Comparison of ENCODE assay signal across 9 cellular contexts in the genomic region with DNA sequence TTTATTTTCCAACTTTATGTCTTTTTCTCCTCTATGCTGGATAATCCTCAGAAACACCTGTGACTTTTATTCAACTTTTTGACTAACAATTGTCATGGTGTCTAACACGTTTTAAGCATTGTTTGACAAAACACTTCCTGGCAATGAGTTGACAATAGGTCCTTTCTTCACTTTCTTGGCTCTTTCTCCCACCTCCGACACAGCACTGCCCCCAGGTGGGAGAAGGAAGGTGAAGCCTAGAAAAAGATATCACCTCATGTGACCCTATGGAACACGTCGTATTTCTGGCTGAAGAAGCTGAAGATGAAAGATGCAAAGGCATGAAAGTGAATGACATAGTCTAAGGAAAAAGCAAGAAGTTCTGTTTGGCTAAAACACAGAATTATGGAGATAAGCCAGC.
DNase-seq lines count a peak whose midpoint lies in the region; ATAC-seq, FAIRE-seq and TF ChIP-seq lines count a peak whose summit lies in the region.
"Had no signal": no experiment of that assay in that cellular context is flagged by ENCODE, and none has a peak within 500 bp of the region (broad histone marks: within the 10 kb centered on the region; RNA-seq: fewer than 3 reads in every experiment).

No MANE protein-coding gene starts in this region.

- H2AFZ ChIP-seq in SU-DHL-6 (ENCODE audit: low read depth, low read length, severe bottlenecking) (no peak overlapping the region), keratinocyte (ENCODE audit: control insufficient read depth, low read length) (no peak overlapping the region)

- H4K20me1 ChIP-seq in DOHH2 (ENCODE audit: control insufficient read depth, insufficient read depth, low read depth, low read length) = no peaks in the 10 kb centered on the region
- H4K20me1 ChIP-seq in SU-DHL-6 (ENCODE audit: low read depth, low read length) = no peaks in the 10 kb centered on the region
- no peaks in the 10 kb centered on the region for H4K20me1 ChIP-seq in keratinocyte (ENCODE audit: control insufficient read depth, extremely low read depth, insufficient read depth, low read length)

- peak; percentile 96 for FAIRE-seq in keratinocyte (lab: Jason Lieb, UNC)

- TF ChIP-seq CTCF in DOHH2 (IDR thresholded peaks at IDR 0.05; ENCODE audit: low read depth, low read length, poor library complexity, severe bottlenecking) (peak; percentile 49), SU-DHL-6 (IDR thresholded peaks at IDR 0.05; ENCODE audit: insufficient read depth, low read length, poor library complexity, severe bottlenecking) (peak; percentile 22), keratinocyte (optimal IDR thresholded peaks at IDR 0.05 in 1 of 3, IDR thresholded peaks at IDR 0.05 in 1 of 3, conservative IDR thresholded peaks at IDR 0.05 in 1 of 3; ENCODE audit: extremely low read depth in 1 of 3, insufficient read depth in 2 of 3, low read length in 3 of 3) (peak; percentile 65 to 76 (median 74))

- H3K9me1 ChIP-seq in keratinocyte (ENCODE audit: control insufficient read depth, extremely low read depth, insufficient read depth, low read length) = no peaks in the 10 kb centered on the region

- ATAC-seq in HG03432 (IDR thresholded peaks at IDR 0.05; ENCODE audit: unreplicated experiment) (peak; percentile 77), HG03175 (IDR thresholded peaks at IDR 0.05; ENCODE audit: unreplicated experiment) (no peak), HG03457 (IDR thresholded peaks at IDR 0.05; ENCODE audit: unreplicated experiment) (no peak)

- H3K27me3 ChIP-seq in DOHH2 (ENCODE audit: control insufficient read depth, low read length) (no peaks in the 10 kb centered on the region), SU-DHL-6 (ENCODE audit: low read length) (no peaks in the 10 kb centered on the region), keratinocyte (ENCODE audit: control insufficient read depth, extremely low read depth, insufficient read depth, low read length) (no peaks in the 10 kb centered on the region)

- H3K4me1 ChIP-seq in DOHH2 (ENCODE audit: control insufficient read depth, low read length) = no peaks in the 10 kb centered on the region
- H3K4me1 ChIP-seq in keratinocyte (ENCODE audit: control insufficient read depth, extremely low read depth, insufficient read depth, low read length) = no peaks in the 10 kb centered on the region

- H3K9me2 ChIP-seq in DOHH2 (replicated peaks; ENCODE audit: control insufficient read depth, low read length) (no peaks in the 10 kb centered on the region), SU-DHL-6 (replicated peaks; ENCODE audit: insufficient read depth, low read length) (no peaks in the 10 kb centered on the region)

- no peak overlapping the region for H3K27ac ChIP-seq in DOHH2 (ENCODE audit: low read depth, low read length)
- no peak overlapping the region for H3K27ac ChIP-seq in SU-DHL-6 (ENCODE audit: low read depth, low read length)
- no peak overlapping the region for H3K27ac ChIP-seq in keratinocyte (ENCODE audit: control insufficient read depth, insufficient read depth, low read length)
- H3K27ac ChIP-seq: thoracic aorta had no signal

- H3K4me2 ChIP-seq in DOHH2 (ENCODE audit: low read length) = no peak overlapping the region
- H3K4me2 ChIP-seq in SU-DHL-6 (ENCODE audit: low read depth, low read length, poor library complexity, severe bottlenecking) = no peak overlapping the region
- H3K4me2 ChIP-seq in keratinocyte (ENCODE audit: control insufficient read depth, extremely low read depth, insufficient read depth, low read depth, low read length) = no peak overlapping the region

- H3K36me3 ChIP-seq in DOHH2 (ENCODE audit: control insufficient read depth, low read length) (no peaks in the 10 kb centered on the region), SU-DHL-6 (ENCODE audit: low read length) (no peaks in the 10 kb centered on the region), keratinocyte (ENCODE audit: control insufficient read depth in 2 of 2, extremely low read depth in 1 of 2, insufficient read depth in 2 of 2, low read length in 2 of 2) (no peaks in the 10 kb centered on the region)
- H3K36me3 ChIP-seq: thoracic aorta had no signal

- no peak for DNase-seq in keratinocyte (ENCODE audit: low read depth, low spot score)
- DNase-seq in AG20443 (ENCODE audit: low spot score) = no peak
- DNase-seq in NCI-H510A (lab: John Stamatoyannopoulos, UW) = no peak

- dilution Hi-C loops in keratinocyte (cut with MboI; ENCODE audit: extremely low pct_ligation_motif_present, low sequenced_read_pairs) = no loop called here

- no peaks in the 10 kb centered on the region for H3K79me2 ChIP-seq in DOHH2 (ENCODE audit: control insufficient read depth, low read length)
- no peaks in the 10 kb centered on the region for H3K79me2 ChIP-seq in SU-DHL-6 (ENCODE audit: insufficient read depth, low read length)
- H3K79me2 ChIP-seq in keratinocyte (ENCODE audit: control insufficient read depth, insufficient read depth, low read length) = no peaks in the 10 kb centered on the region

- no peaks in the 10 kb centered on the region for H3K9me3 ChIP-seq in DOHH2 (ENCODE audit: control insufficient read depth, insufficient read depth, low read length)
- no peaks in the 10 kb centered on the region for H3K9me3 ChIP-seq in SU-DHL-6 (ENCODE audit: insufficient read depth, low read length)
- H3K9me3 ChIP-seq in keratinocyte (ENCODE audit: control insufficient read depth, low read depth, low read length) = no peaks in the 10 kb centered on the region
- H3K9me3 ChIP-seq: thoracic aorta had no signal

- H3F3A ChIP-seq in DOHH2 (ENCODE audit: control insufficient read depth, insufficient read depth) (no peaks in the 10 kb centered on the region), SU-DHL-6 (ENCODE audit: insufficient read depth) (no peaks in the 10 kb centered on the region)

- H3K9ac ChIP-seq in SU-DHL-6 (ENCODE audit: low read length) (no peak overlapping the region), keratinocyte (ENCODE audit: control insufficient read depth, extremely low read depth, insufficient read depth, low read length) (no peak overlapping the region)

- no peak overlapping the region for H3K4me3 ChIP-seq in DOHH2 (ENCODE audit: low read length)
- no peak overlapping the region for H3K4me3 ChIP-seq in SU-DHL-6 (ENCODE audit: insufficient read depth, low read length, poor library complexity, severe bottlenecking)
- H3K4me3 ChIP-seq in keratinocyte (ENCODE audit: control insufficient read depth in 2 of 3, extremely low read depth in 1 of 3, insufficient read depth in 2 of 3, low read depth in 1 of 3, low read length in 3 of 3) = no peak overlapping the region
- H3K4me3 ChIP-seq: thoracic aorta had no signal

Comparison
In these comparisons a context has a peak if more than half of its experiments do, and no peak if none do; other contexts are left out.
1. CTCF ChIP-seq: peak in every context shown above with its lines; median percentile 74 in keratinocyte; 49 in DOHH2; 22 in SU-DHL-6.